ENCODE assay signal across 22 cellular contexts in the genomic region with DNA sequence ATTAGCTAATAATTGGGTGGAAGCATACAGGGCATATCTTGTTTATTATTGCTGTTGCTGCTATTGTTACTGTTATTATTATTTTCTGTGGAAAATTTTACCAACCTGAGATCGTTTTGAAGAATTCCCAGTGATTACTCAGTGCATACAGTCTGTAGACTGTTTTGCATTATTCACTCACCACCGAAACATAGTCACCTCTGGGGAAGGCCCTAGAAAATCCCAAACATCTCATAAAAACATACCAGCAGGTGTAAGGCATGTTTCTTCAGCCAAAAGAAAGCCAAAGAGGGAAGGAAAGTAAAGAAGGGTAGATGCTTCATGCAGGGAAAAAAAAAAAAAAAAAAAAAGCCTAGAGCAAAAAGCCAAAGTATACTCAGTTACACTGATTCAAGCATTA.
"Had no signal": no experiment of that assay in that cellular context is flagged by ENCODE, and none has a peak within 500 bp of the region (broad histone marks: within the 10 kb centered on the region; RNA-seq: fewer than 3 reads in every experiment).

No MANE protein-coding gene starts in this region.

- H3K4me1 Mint-ChIP-seq: activated CD4-positive, alpha-beta memory T cell treated with anti-CD3 and anti-CD28 coated beads, Interleukin-2, amount 10 ng/mL, durations not matched to agents 7 days and 5 days; central memory CD8-positive, alpha-beta T cell had no signal

- H3K36me3 Mint-ChIP-seq: brain, T-cell had no signal

- H3K4me3 ChIP-seq: PC-9, SK-N-MC had no signal

- DNase-seq: activated CD4-positive, alpha-beta memory T cell treated with anti-CD3 and anti-CD28 coated beads, Interleukin-2, amount 10 ng/mL, durations not matched to agents 7 days and 5 days; activated CD4-positive, alpha-beta T cell treated with anti-CD3 and anti-CD28 coated beads, Interleukin-2, amount 50 U/mL, for 1 hour; activated CD4-positive, CD25-positive, alpha-beta regulatory T cell; activated effector memory CD4-positive, alpha-beta T cell treated with Interleukin-2 at 50 U/mL for 16 hours; activated naive CD4-positive, alpha-beta T cell; activated T-cell treated with anti-CD3 and anti-CD28 coated beads for 4 hours; amygdala; cortex of kidney; NCI-H1092; NCI-H1417; NCI-H1694; NCI-H2029; NCI-H345; NCI-H510A treated with DMSO at 0.1 percent for 48 hours; PC-9; T-cell; T-helper 2 cell; T1000 had no signal

- H3K4me3 Mint-ChIP-seq: activated CD4-positive, alpha-beta memory T cell treated with anti-CD3 and anti-CD28 coated beads, Interleukin-2, amount 10 ng/mL, durations not matched to agents 7 days and 5 days; activated naive CD8-positive, alpha-beta T cell; central memory CD8-positive, alpha-beta T cell; T-cell had no signal

- H3K9me3 Mint-ChIP-seq: activated CD4-positive, alpha-beta memory T cell treated with anti-CD3 and anti-CD28 coated beads, Interleukin-2, amount 10 ng/mL, durations not matched to agents 7 days and 5 days; brain; central memory CD8-positive, alpha-beta T cell; T-cell had no signal

- ATAC-seq: T-cell had no signal

- H3K27ac Mint-ChIP-seq: activated CD4-positive, alpha-beta memory T cell treated with anti-CD3 and anti-CD28 coated beads, Interleukin-2, amount 10 ng/mL, durations not matched to agents 7 days and 5 days; activated naive CD8-positive, alpha-beta T cell; T-cell had no signal

- H3K27me3 Mint-ChIP-seq: activated CD4-positive, alpha-beta memory T cell treated with anti-CD3 and anti-CD28 coated beads, Interleukin-2, amount 10 ng/mL, durations not matched to agents 7 days and 5 days; activated naive CD8-positive, alpha-beta T cell; central memory CD8-positive, alpha-beta T cell; T-cell had no signal
